Comparison of ENCODE assay signal across 9 cellular contexts in the genomic region with DNA sequence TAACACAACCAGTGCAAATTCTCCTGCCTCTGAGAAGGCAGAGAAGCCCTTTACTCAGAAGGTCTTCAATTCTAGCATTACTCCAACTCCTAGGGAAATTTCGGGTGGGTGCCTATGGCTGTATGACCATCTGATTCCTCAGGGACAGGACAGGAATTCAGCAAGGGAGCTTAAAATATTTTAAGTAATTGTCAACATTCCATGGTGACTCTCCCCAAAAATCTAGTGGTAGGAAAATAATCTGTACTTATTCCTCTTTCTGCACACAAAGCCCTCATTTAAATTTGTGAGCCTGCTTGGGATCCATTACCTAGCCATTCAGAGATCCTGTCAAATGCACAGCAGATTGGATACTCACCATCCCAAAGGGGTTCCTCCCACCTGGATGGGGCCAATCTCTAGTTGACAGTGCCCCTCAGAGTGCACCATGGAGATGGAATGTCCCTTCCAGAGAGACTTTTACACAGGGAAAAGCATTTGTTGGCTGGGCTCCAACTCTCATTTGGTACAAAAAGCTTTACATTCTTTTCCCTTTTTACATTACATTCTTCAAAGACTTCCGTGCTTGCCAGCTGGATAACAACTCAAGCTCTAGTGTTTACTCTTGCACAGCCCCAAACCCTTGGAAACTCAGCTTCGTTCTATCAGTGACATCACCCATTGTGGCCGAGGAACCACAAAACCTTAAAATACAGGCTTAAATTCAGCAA. TPM values are rescaled to one million over a fixed set of nuclear protein-coding genes. Genes with fewer than 3 reads are reported as not detected.
DNase-seq lines count a peak whose midpoint lies in the region; ATAC-seq and TF ChIP-seq lines count a peak whose summit lies in the region.
"Had no signal": no experiment of that assay in that cellular context is flagged by ENCODE, and none has a peak within 500 bp of the region (broad histone marks: within the 10 kb centered on the region; RNA-seq: fewer than 3 reads in every experiment).

No MANE protein-coding gene starts in this region.

- H4K20me1 ChIP-seq in IMR-90 (ENCODE audit: insufficient read depth, low read length) = peaks cover 11% of the 10 kb centered on the region; the same call in 1 of the 2 replicates

- no peak overlapping the region for H2AK9ac ChIP-seq in IMR-90 (replicated peaks; ENCODE audit: low read depth, low read length, poor library complexity)

- no peak overlapping the region for H2AFZ ChIP-seq in IMR-90 (replicated peaks; ENCODE audit: low read length, poor library complexity)

- peak overlapping the region; percentile 41; the same call in 1 of the 2 replicates for H2BK120ac ChIP-seq in IMR-90 (ENCODE audit: low read depth, low read length)

- TF ChIP-seq CTCF in IMR-90 (conservative IDR thresholded peaks at IDR 0.05; ENCODE audit: low read depth, low read length) = no peak

- no peak for TF ChIP-seq POLR2A in IMR-90 (IDR thresholded peaks at IDR 0.05; ENCODE audit: low read depth, low read length)

- H2BK20ac ChIP-seq in IMR-90 (ENCODE audit: low read depth, low read length) = peak overlapping the region; percentile 37; the same call in 1 of the 2 replicates

- no peak overlapping the region for H3K4me3 ChIP-seq in IMR-90 (ENCODE audit: insufficient read depth, low read depth, low read length)

- H4K8ac ChIP-seq in IMR-90 (ENCODE audit: low read depth in 2 of 2, low read length in 2 of 2) = peak overlapping the region in 1 of 2 experiments; percentile 20; a peak in 1 of 4 replicates

- peaks cover 2% of the 10 kb centered on the region for H3K27me3 Mint-ChIP-seq in activated CD4-positive, alpha-beta T cell treated with anti-CD3 and anti-CD28 coated beads, Interleukin-2, amount 10 ng/mL, durations not matched to agents 7 days and 5 days

- CTCF ChIA-PET in IMR-90 (lab: Yijun Ruan, JAX) = interaction anchor here (1.5 kb wide), 1 partner anchor 32 kb away, joined by 3 read pairs; no protein-coding TSS in a partner anchor
- CTCF ChIA-PET in activated CD4-positive, alpha-beta T cell treated with anti-CD3 and anti-CD28 coated beads, Interleukin-2, amount 10 ng/mL, durations not matched to agents 7 days and 5 days (lab: Charles Lee) = interaction anchor here (1.1 to 4.2 kb wide), 3 partner anchors 11 to 44 kb away, joined by 3 to 21 read pairs (median 3); a partner anchor contains a TSS

- no peak overlapping the region for H4K91ac ChIP-seq in IMR-90 (ENCODE audit: insufficient read depth, low read depth, low read length)

- peak overlapping the region; percentile 77 for H2BK5ac ChIP-seq in IMR-90 (ENCODE audit: low read depth, low read length, poor library complexity, severe bottlenecking)

- H3K36me3 Mint-ChIP-seq in activated CD4-positive, alpha-beta T cell treated with anti-CD3 and anti-CD28 coated beads, Interleukin-2, amount 10 ng/mL, durations not matched to agents 7 days and 5 days (ENCODE audit: low read depth) = peaks cover 24% of the 10 kb centered on the region

- H3K27me3 ChIP-seq in IMR-90 (ENCODE audit: control insufficient read depth, insufficient read depth, low read length) = no peaks in the 10 kb centered on the region

- 0 out of 2 replicates have a peak overlapping the region, but pooled peaks have one; percentile 35 for H4K5ac ChIP-seq in IMR-90 (ENCODE audit: low read depth, low read length)

- intact Hi-C loops in IMR-90 (cut with micrococcal nuclease) = no loop called here

- peaks cover 25% of the 10 kb centered on the region for H3K4me1 ChIP-seq in IMR-90 (ENCODE audit: control insufficient read depth, insufficient read depth, low read length)

- H3K4me3 Mint-ChIP-seq in activated CD4-positive, alpha-beta T cell treated with anti-CD3 and anti-CD28 coated beads, Interleukin-2, amount 10 ng/mL, durations not matched to agents 7 days and 5 days = no peak overlapping the region

- no peaks in the 10 kb centered on the region for H3K9me3 Mint-ChIP-seq in activated CD4-positive, alpha-beta T cell treated with anti-CD3 and anti-CD28 coated beads, Interleukin-2, amount 10 ng/mL, durations not matched to agents 7 days and 5 days
- H3K9me3 Mint-ChIP-seq: activated naive CD4-positive, alpha-beta T cell treated with anti-CD3 and anti-CD28 coated beads, Interleukin-2, amount 50 U/mL, for 72 hours had no signal

- peak overlapping the region; percentile 26; the same call in 1 of the 2 replicates for H3K23ac ChIP-seq in IMR-90 (ENCODE audit: low read depth, low read length)

- no peak for TF ChIP-seq RAD21 in IMR-90 (IDR thresholded peaks at IDR 0.05; ENCODE audit: low read length)

- H3K27ac ChIP-seq in IMR-90 (ENCODE audit: insufficient read depth, low read length) = peak overlapping the region; percentile 90

- H3K4me1 Mint-ChIP-seq in activated CD4-positive, alpha-beta T cell treated with anti-CD3 and anti-CD28 coated beads, Interleukin-2, amount 10 ng/mL, durations not matched to agents 7 days and 5 days = peaks cover 24% of the 10 kb centered on the region

- H3K56ac ChIP-seq in IMR-90 (ENCODE audit: extremely low read depth, insufficient read depth, low read length) = no peak overlapping the region

- no peak overlapping the region; the same call in 1 of the 2 replicates for H3K14ac ChIP-seq in IMR-90 (replicated peaks; ENCODE audit: low read depth, low read length)

- H3K18ac ChIP-seq in IMR-90 (ENCODE audit: low read depth, low read length) = no peak overlapping the region; the same call in 1 of the 2 replicates

- H3K79me1 ChIP-seq in IMR-90 (ENCODE audit: low read depth in 1 of 2, low read length in 2 of 2) = peaks cover 29 to 80% of the 10 kb centered on the region in 2 experiments

- peak overlapping the region; percentile 47; the same call in 1 of the 2 replicates for H3K4ac ChIP-seq in IMR-90 (ENCODE audit: low read depth, low read length)

- H3K9me1 ChIP-seq in IMR-90 (ENCODE audit: insufficient read depth, low read length) = peaks cover 33% of the 10 kb centered on the region

- BruUV-seq in IMR-90 (replicated peaks; lab: Mats Ljungman, UMichigan) = no TSS peak

- no CpG with 5 or more reads among the region's 4 CpGs for WGBS in IMR-90 (ENCODE audit: extremely low coverage in 2 of 2, insufficient read length in 1 of 2), 2 experiments

- DNase-seq in IMR-90 = peak; percentile 94
- DNase-seq in dedifferentiated amniotic fluid mesenchymal stem cell (ENCODE audit: extremely low spot score) = peak; percentile 87
- peak; percentile 27 for DNase-seq in renal cortical epithelial cell (ENCODE audit: low read depth)
- no peak for DNase-seq in activated CD4-positive, alpha-beta T cell treated with anti-CD3 and anti-CD28 coated beads, Interleukin-2, amount 10 ng/mL, durations not matched to agents 7 days and 5 days
- DNase-seq in NCI-H2171 (lab: John Stamatoyannopoulos, UW) = no peak
- DNase-seq: islet precursor cell, NCI-H1092 had no signal

- H3K4me2 ChIP-seq in IMR-90 (ENCODE audit: low read depth, low read length) = peak overlapping the region; percentile 78

- H2AK5ac ChIP-seq in IMR-90 (ENCODE audit: low read depth, low read length) = peak overlapping the region; percentile 71

- H2BK15ac ChIP-seq in IMR-90 (ENCODE audit: low read depth, low read length) = no peak overlapping the region

- ATAC-seq in IMR-90 (ENCODE audit: low read depth) (peak; percentile 38), HG02798 (IDR thresholded peaks at IDR 0.05; ENCODE audit: poor library complexity, unreplicated experiment) (no peak)
- ATAC-seq: activated naive CD4-positive, alpha-beta T cell treated with anti-CD3 and anti-CD28 coated beads, Interleukin-2, amount 50 U/mL, for 72 hours had no signal

- H3K36me3 ChIP-seq in IMR-90 (ENCODE audit: control insufficient read depth, insufficient read depth, low read length) = peaks cover 21% of the 10 kb centered on the region

- in situ Hi-C loops in IMR-90 (cut with MboI; ENCODE audit: low sequenced_read_pairs) = no loop called here

- H3K9ac ChIP-seq in IMR-90 (ENCODE audit: low read depth, low read length) = no peak overlapping the region; the same call in 1 of the 2 replicates

- POLR2A ChIA-PET in IMR-90 (lab: Charles Lee; ENCODE audit: unreplicated experiment) = interaction anchor here (0.5 to 2.3 kb wide), 3 partner anchors 10 to 38 kb away, joined by 3 to 14 read pairs (median 3); a partner anchor contains a TSS
- POLR2A ChIA-PET in activated CD4-positive, alpha-beta T cell treated with anti-CD3 and anti-CD28 coated beads, Interleukin-2, amount 10 ng/mL, durations not matched to agents 7 days and 5 days (lab: Charles Lee) = no interaction called here

- H3K27ac Mint-ChIP-seq in activated CD4-positive, alpha-beta T cell treated with anti-CD3 and anti-CD28 coated beads, Interleukin-2, amount 10 ng/mL, durations not matched to agents 7 days and 5 days = no peak overlapping the region
- H3K27ac Mint-ChIP-seq: activated naive CD4-positive, alpha-beta T cell treated with anti-CD3 and anti-CD28 coated beads, Interleukin-2, amount 50 U/mL, for 72 hours had no signal

- no peaks in the 10 kb centered on the region for H3K9me3 ChIP-seq in IMR-90 (ENCODE audit: control insufficient read depth, insufficient read depth, low read length)

- dilution Hi-C loops in IMR-90 (cut with HindIII; ENCODE audit: low sequenced_read_pairs, unreplicated experiment) = no loop called here

RNA-seq across cellular contexts. Expression of a gene that starts 3.1 kb away (rescaled TPM):
- 4.7 and 4.8 TPM in 2 replicates for total RNA-seq in IMR-90 (2012; rRNA removed)
- polyA plus RNA-seq in IMR-90 (2012; rRNA removed) = 16.3 and 19.1 TPM in 2 replicates
- polyA plus RNA-seq in IMR-90 (2012; cell fraction: cytosol; rRNA removed) = 15.8 and 27.0 TPM in 2 replicates
- polyA plus RNA-seq in IMR-90 (2012; cell fraction: nucleus; rRNA removed; ENCODE audit: low replicate concordance) = 30.8 and 68.9 TPM in 2 replicates
- 6.9 and 13.6 TPM in 2 replicates for total RNA-seq in renal cortical epithelial cell
- total RNA-seq in activated CD4-positive, alpha-beta T cell treated with anti-CD3 and anti-CD28 coated beads, Interleukin-2, amount 10 ng/mL, durations not matched to agents 7 days and 5 days = 1 to 10 TPM; 1.5 to 1.7 TPM

RNA-seq across cellular contexts. Expression of a gene that starts 6.3 kb away (rescaled TPM):
- total RNA-seq in IMR-90 (2012; rRNA removed) (5.8 and 6.8 TPM in 2 replicates), renal cortical epithelial cell (13.3 and 18.9 TPM in 2 replicates)
- 6.7 and 10.1 TPM in 2 replicates for polyA plus RNA-seq in IMR-90 (2012; rRNA removed)
- polyA plus RNA-seq in IMR-90 (2012; cell fraction: cytosol; rRNA removed) = 2.2 and 3.1 TPM in 2 replicates
- polyA plus RNA-seq in IMR-90 (2012; cell fraction: nucleus; rRNA removed; ENCODE audit: low replicate concordance) = 7.7 and 18.6 TPM in 2 replicates
- total RNA-seq in activated CD4-positive, alpha-beta T cell treated with anti-CD3 and anti-CD28 coated beads, Interleukin-2, amount 10 ng/mL, durations not matched to agents 7 days and 5 days = 10 to 100 TPM; 46.1 to 55.3 TPM

RNA-seq across cellular contexts. Expression of a gene that starts 10.0 kb away (rescaled TPM):
- total RNA-seq in IMR-90 (2012; rRNA removed) (326 and 498 TPM in 2 replicates), renal cortical epithelial cell (163 and 434 TPM in 2 replicates)
- 438 and 481 TPM in 2 replicates for polyA plus RNA-seq in IMR-90 (2012; rRNA removed)
- polyA plus RNA-seq in IMR-90 (2012; cell fraction: cytosol; rRNA removed) = 538 and 709 TPM in 2 replicates
- 203 and 232 TPM in 2 replicates for polyA plus RNA-seq in IMR-90 (2012; cell fraction: nucleus; rRNA removed; ENCODE audit: low replicate concordance)
- 100 to 1,000 TPM in 1 of 2 experiments, 10 to 100 TPM in 1; 89.7 to 106 TPM for total RNA-seq in activated CD4-positive, alpha-beta T cell treated with anti-CD3 and anti-CD28 coated beads, Interleukin-2, amount 10 ng/mL, durations not matched to agents 7 days and 5 days

RNA-seq across cellular contexts. Expression of a gene that starts 10.4 kb away (rescaled TPM):
- total RNA-seq in IMR-90 (2012; rRNA removed) (48.0 and 71.7 TPM in 2 replicates), renal cortical epithelial cell (37.2 and 38.7 TPM in 2 replicates)
- polyA plus RNA-seq in IMR-90 (2012; rRNA removed) = 39.4 and 40.5 TPM in 2 replicates
- polyA plus RNA-seq in IMR-90 (2012; cell fraction: cytosol; rRNA removed) = 33.7 and 130 TPM in 2 replicates
- polyA plus RNA-seq in IMR-90 (2012; cell fraction: nucleus; rRNA removed; ENCODE audit: low replicate concordance) = 40.8 and 58.0 TPM in 2 replicates
- total RNA-seq in activated CD4-positive, alpha-beta T cell treated with anti-CD3 and anti-CD28 coated beads, Interleukin-2, amount 10 ng/mL, durations not matched to agents 7 days and 5 days = 10 to 100 TPM; 71.9 to 77.0 TPM

RNA-seq across cellular contexts. Expression of a gene that starts 21.3 kb away (rescaled TPM):
- total RNA-seq in IMR-90 (2012; rRNA removed) (13.8 and 27.8 TPM in 2 replicates), renal cortical epithelial cell (1.6 and 5.6 TPM in 2 replicates)
- polyA plus RNA-seq in IMR-90 (2012; rRNA removed) = 103 and 121 TPM in 2 replicates
- polyA plus RNA-seq in IMR-90 (2012; cell fraction: cytosol; rRNA removed) = 209 and 319 TPM in 2 replicates
- 51.1 and 83.2 TPM in 2 replicates for polyA plus RNA-seq in IMR-90 (2012; cell fraction: nucleus; rRNA removed; ENCODE audit: low replicate concordance)
- total RNA-seq in activated CD4-positive, alpha-beta T cell treated with anti-CD3 and anti-CD28 coated beads, Interleukin-2, amount 10 ng/mL, durations not matched to agents 7 days and 5 days = 10 to 100 TPM; 61.5 to 67.4 TPM

Comparison
In these comparisons a context has a peak if more than half of its experiments do, and no peak if none do; other contexts are left out.
1. DNase-seq: peak in IMR-90 (single experiment), dedifferentiated amniotic fluid mesenchymal stem cell (single experiment) and renal cortical epithelial cell (single experiment); none in activated CD4-positive, alpha-beta T cell treated with anti-CD3 and anti-CD28 coated beads, Interleukin-2, amount 10 ng/mL, durations not matched to agents 7 days and 5 days (single experiment) and NCI-H2171 (single experiment).